In genomic region chr2:29215073-29215472, GRCh38 we compare ENCODE assay signal across 25 cellular contexts.
"Had no signal": no experiment of that assay in that cellular context is flagged by ENCODE, and none has a peak within 500 bp of the region (broad histone marks: within the 10 kb centered on the region; RNA-seq: fewer than 3 reads in every experiment).

No MANE protein-coding gene starts in this region.

- ATAC-seq: activated CD8-positive, alpha-beta T cell treated with anti-CD3 and anti-CD28 coated beads for 36 hours; activated naive CD8-positive, alpha-beta T cell treated with anti-CD3 and anti-CD28 coated beads, Interleukin-2, amount 50 U/mL, for 24 hours; activated T-helper 17 cell treated with anti-CD3 and anti-CD28 coated beads, Interleukin-2, amount 50 U/mL, for 72 hours; left cardiac atrium; pancreas had no signal

- H3K4me3 ChIP-seq: esophagus squamous epithelium, hepatocyte, pancreas, psoas muscle, testis, transverse colon had no signal

- H3K4me1 Mint-ChIP-seq: activated naive CD4-positive, alpha-beta T cell treated with anti-CD3 and anti-CD28 coated beads, Interleukin-2, amount 50 U/mL, for 24 hours; activated T-helper 17 cell treated with anti-CD3 and anti-CD28 coated beads, Interleukin-2, amount 50 U/mL, for 72 hours had no signal

- H3K36me3 ChIP-seq: esophagus squamous epithelium, pancreas, transverse colon had no signal

- H3K4me3 Mint-ChIP-seq: activated CD8-positive, alpha-beta T cell treated with anti-CD3 and anti-CD28 coated beads for 36 hours; activated naive CD4-positive, alpha-beta T cell treated with anti-CD3 and anti-CD28 coated beads, Interleukin-2, amount 50 U/mL, for 24 hours; activated naive CD8-positive, alpha-beta T cell treated with anti-CD3 and anti-CD28 coated beads, Interleukin-2, amount 50 U/mL, for 24 hours; activated T-helper 17 cell treated with anti-CD3 and anti-CD28 coated beads, Interleukin-2, amount 50 U/mL, for 72 hours; dendritic cell treated with granulocyte-macrophage colony-stimulating factor and Interleukin-4, amounts not matched to agents 40 ng/mL and 50 ng/mL, for 4 days; nephron progenitor cell; T-helper 1 cell treated with Interleukin-12 subunit alpha and Interleukin-12 subunit beta and Interleukin-4 antibody, amounts not matched to agents 30 μg/mL and 1 μg/mL, for 36 hours had no signal

- H3K27me3 Mint-ChIP-seq: activated CD8-positive, alpha-beta T cell treated with anti-CD3 and anti-CD28 coated beads for 36 hours; activated naive CD4-positive, alpha-beta T cell treated with anti-CD3 and anti-CD28 coated beads, Interleukin-2, amount 50 U/mL, for 24 hours; activated naive CD8-positive, alpha-beta T cell treated with anti-CD3 and anti-CD28 coated beads, Interleukin-2, amount 50 U/mL, for 24 hours; activated T-helper 17 cell treated with anti-CD3 and anti-CD28 coated beads, Interleukin-2, amount 50 U/mL, for 72 hours had no signal

- H3K27ac Mint-ChIP-seq: activated CD8-positive, alpha-beta T cell treated with anti-CD3 and anti-CD28 coated beads for 36 hours; activated naive CD4-positive, alpha-beta T cell treated with anti-CD3 and anti-CD28 coated beads, Interleukin-2, amount 50 U/mL, for 24 hours; activated naive CD8-positive, alpha-beta T cell treated with anti-CD3 and anti-CD28 coated beads, Interleukin-2, amount 50 U/mL, for 24 hours; activated T-helper 17 cell treated with anti-CD3 and anti-CD28 coated beads, Interleukin-2, amount 50 U/mL, for 72 hours; dendritic cell treated with granulocyte-macrophage colony-stimulating factor and Interleukin-4, amounts not matched to agents 40 ng/mL and 50 ng/mL, for 4 days; nephron progenitor cell; T-helper 1 cell treated with Interleukin-12 subunit alpha and Interleukin-12 subunit beta and Interleukin-4 antibody, amounts not matched to agents 30 μg/mL and 1 μg/mL, for 36 hours had no signal

- H3K27ac ChIP-seq: esophagus squamous epithelium, hepatocyte, pancreas, psoas muscle, testis, transverse colon, VCaP had no signal

- H3K27me3 ChIP-seq: esophagus squamous epithelium, hepatocyte, pancreas, testis, transverse colon had no signal

- H3K9me3 Mint-ChIP-seq: activated CD8-positive, alpha-beta T cell treated with anti-CD3 and anti-CD28 coated beads for 36 hours; activated naive CD4-positive, alpha-beta T cell treated with anti-CD3 and anti-CD28 coated beads, Interleukin-2, amount 50 U/mL, for 24 hours; activated naive CD8-positive, alpha-beta T cell treated with anti-CD3 and anti-CD28 coated beads, Interleukin-2, amount 50 U/mL, for 24 hours; activated T-helper 17 cell treated with anti-CD3 and anti-CD28 coated beads, Interleukin-2, amount 50 U/mL, for 72 hours; dendritic cell treated with granulocyte-macrophage colony-stimulating factor and Interleukin-4, amounts not matched to agents 40 ng/mL and 50 ng/mL, for 4 days; nephron progenitor cell; T-helper 1 cell treated with Interleukin-12 subunit alpha and Interleukin-12 subunit beta and Interleukin-4 antibody, amounts not matched to agents 30 μg/mL and 1 μg/mL, for 36 hours had no signal

- H3K36me3 Mint-ChIP-seq: activated naive CD4-positive, alpha-beta T cell treated with anti-CD3 and anti-CD28 coated beads, Interleukin-2, amount 50 U/mL, for 24 hours had no signal

- DNase-seq: activated CD4-positive, alpha-beta T cell treated with anti-CD3 and anti-CD28 coated beads for 48 hours; activated CD8-positive, alpha-beta T cell treated with anti-CD3 and anti-CD28 coated beads for 36 hours; activated gamma-delta T cell treated with Interleukin-2 at 50 U/mL for 16 hours; activated naive CD8-positive, alpha-beta T cell treated with anti-CD3 and anti-CD28 coated beads, Interleukin-2, amount 50 U/mL, for 24 hours; activated T-cell treated with anti-CD3 and anti-CD28 coated beads, Interleukin-2, amount 50 U/mL, for 1 hour; amygdala; caudate nucleus; esophagus squamous epithelium; foreskin melanocyte; left cardiac atrium; mammary epithelial cell; nephron progenitor cell; pancreas; psoas muscle; stimulated activated naive CD4-positive, alpha-beta T cell; SW 1271; T-helper 9 cell; testis; transverse colon had no signal
